In genomic region chr14:65485516-65485915, GRCh38 we compare ENCODE assay signal across 19 cellular contexts.
DNase-seq lines count a peak whose midpoint lies in the region; FAIRE-seq lines count a peak whose summit lies in the region.
"Had no signal": no experiment of that assay in that cellular context is flagged by ENCODE, and none has a peak within 500 bp of the region (broad histone marks: within the 10 kb centered on the region; RNA-seq: fewer than 3 reads in every experiment).

No MANE protein-coding gene starts in this region.

- peaks cover 59 to 80% (median 76%) of the 10 kb centered on the region in 3 donors for H3K4me1 Mint-ChIP-seq in CD8-positive, alpha-beta memory T cell

- POLR2A ChIA-PET in CD8-positive, alpha-beta memory T cell (lab: Charles Lee): no interaction called here

- H3K4me3 ChIP-seq in HUES64 (ENCODE audit: low read length) (no peak overlapping the region), iPS-20b (ENCODE audit: low read length) (no peak overlapping the region)
- no peak overlapping the region for H3K4me3 ChIP-seq in CD8-positive, alpha-beta memory T cell (ENCODE audit: low read length)
- H3K4me3 ChIP-seq: SK-N-MC had no signal

- no peak overlapping the region for H3K4me3 Mint-ChIP-seq in CD8-positive, alpha-beta memory T cell
- H3K4me3 Mint-ChIP-seq: B cell; CD4-positive, CD25-positive, alpha-beta regulatory T cell had no signal

- no peak overlapping the region for H3K27ac Mint-ChIP-seq in CD8-positive, alpha-beta memory T cell
- H3K27ac Mint-ChIP-seq: B cell; CD4-positive, CD25-positive, alpha-beta regulatory T cell had no signal

- H3K27me3 Mint-ChIP-seq in CD8-positive, alpha-beta memory T cell: no peaks in the 10 kb centered on the region
- H3K27me3 Mint-ChIP-seq: B cell; CD4-positive, CD25-positive, alpha-beta regulatory T cell had no signal

- H3K4me1 ChIP-seq in HUES64 (ENCODE audit: insufficient read depth, low read length): peaks cover 42% of the 10 kb centered on the region
- H3K4me1 ChIP-seq in iPS-20b (ENCODE audit: insufficient read depth, low read length): peaks cover 33% of the 10 kb centered on the region
- H3K4me1 ChIP-seq in CD8-positive, alpha-beta memory T cell (ENCODE audit: insufficient read depth, low read length): no peaks in the 10 kb centered on the region

- H3K9me3 Mint-ChIP-seq in CD8-positive, alpha-beta memory T cell: no peaks in the 10 kb centered on the region
- H3K9me3 Mint-ChIP-seq: CD4-positive, CD25-positive, alpha-beta regulatory T cell had no signal

- H3K27ac ChIP-seq in HUES64 (ENCODE audit: low read depth, low read length) (peak overlapping the region; percentile 50), iPS-20b (ENCODE audit: low read length) (no peak overlapping the region)
- H3K27ac ChIP-seq in CD8-positive, alpha-beta memory T cell (ENCODE audit: low read depth, low read length): no peak overlapping the region
- H3K27ac ChIP-seq: SK-N-MC had no signal

- WGBS in HUES64: 45% methylated on average over 3 of the region's 3 CpGs

- H3K36me3 ChIP-seq in HUES64 (ENCODE audit: insufficient read depth, low read length) (no peaks in the 10 kb centered on the region), iPS-20b (ENCODE audit: insufficient read depth, low read depth, low read length) (no peaks in the 10 kb centered on the region)
- no peaks in the 10 kb centered on the region for H3K36me3 ChIP-seq in CD8-positive, alpha-beta memory T cell (ENCODE audit: insufficient read depth, low read length)

- no peak overlapping the region; the same call in 1 of the 2 replicates for H3K9ac ChIP-seq in HUES64 (ENCODE audit: low read depth, low read length)
- H3K9ac ChIP-seq in iPS-20b (ENCODE audit: low read depth, low read length): peak overlapping the region; percentile 40; the same call in 1 of the 2 replicates

- H3K36me3 Mint-ChIP-seq in CD8-positive, alpha-beta memory T cell: peaks cover 2 to 9% (median 4%) of the 10 kb centered on the region in 3 donors

- H3K27me3 ChIP-seq in HUES64 (ENCODE audit: insufficient read depth, low read length) (no peaks in the 10 kb centered on the region), iPS-20b (ENCODE audit: insufficient read depth, low read length) (no peaks in the 10 kb centered on the region)
- no peaks in the 10 kb centered on the region for H3K27me3 ChIP-seq in CD8-positive, alpha-beta memory T cell (ENCODE audit: insufficient read depth, low read length, poor library complexity, severe bottlenecking)

- H3K9me3 ChIP-seq in HUES64 (ENCODE audit: insufficient read depth, low read depth, low read length): no peaks in the 10 kb centered on the region
- H3K9me3 ChIP-seq in iPS-20b (ENCODE audit: insufficient read depth, low read depth, low read length): no peaks in the 10 kb centered on the region
- H3K9me3 ChIP-seq in CD8-positive, alpha-beta memory T cell (ENCODE audit: low read length): no peaks in the 10 kb centered on the region

- CTCF ChIA-PET in CD8-positive, alpha-beta memory T cell (lab: Charles Lee): interaction anchor here (1.3 kb wide), 1 partner anchor 339 kb away, joined by 3 read pairs; no protein-coding TSS in a partner anchor

- DNase-seq in dermis blood vessel endothelial cell: peak; percentile 4
- DNase-seq in urothelium cell line (ENCODE audit: low spot score): no peak
- no peak for DNase-seq in CD8-positive, alpha-beta memory T cell
- no peak for DNase-seq in dedifferentiated amniotic fluid mesenchymal stem cell (ENCODE audit: extremely low spot score)
- DNase-seq in activated naive CD4-positive, alpha-beta T cell treated with anti-CD3 and anti-CD28 coated beads, Interleukin-2, amount 50 U/mL, for 16 hours: no peak
- DNase-seq: Calu3; CD4-positive, CD25-positive, alpha-beta regulatory T cell; Karpas-422; MM.1S; NCI-H1105; NCI-H1694; NCI-H2107; NCI-H526 treated with DMSO at 0.1 percent for 48 hours; Right ventricle myocardium superior had no signal

- FAIRE-seq in urothelium cell line (lab: Jason Lieb, UNC): peak; percentile 48
- FAIRE-seq: RCC 7860 had no signal
